23 cellular contexts compared by ENCODE assay signal in the genomic region with DNA sequence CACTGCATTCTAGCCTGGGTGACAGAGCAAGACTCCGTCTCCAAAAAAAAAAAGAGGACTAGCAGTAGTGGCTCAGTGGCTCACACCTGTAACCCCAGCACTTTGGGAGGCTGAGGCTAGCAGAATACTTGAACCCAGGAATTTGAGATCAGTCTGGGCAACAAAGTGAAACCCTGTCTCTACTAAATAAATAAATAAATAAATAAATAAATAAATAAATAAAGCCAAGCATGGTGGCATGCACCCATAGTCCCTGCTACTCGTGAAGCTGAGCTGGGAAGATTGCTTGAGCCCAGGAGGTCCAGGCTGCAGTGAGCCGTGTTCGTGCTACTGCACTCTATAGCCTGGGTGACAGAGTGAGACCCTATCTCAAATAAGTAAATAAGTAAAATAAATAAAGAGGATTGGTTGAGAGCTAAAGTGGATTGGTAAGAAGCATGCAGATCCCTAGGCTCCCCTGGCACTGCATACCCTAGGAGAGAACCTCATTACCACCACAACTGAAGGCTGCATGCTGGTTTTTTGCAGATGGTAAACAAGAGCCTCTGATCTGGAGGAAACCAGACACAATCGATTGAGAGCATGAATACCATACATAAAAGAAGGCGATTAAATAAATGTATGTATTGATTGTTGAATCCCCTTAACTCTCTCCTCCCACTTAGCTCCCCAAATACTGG.
"Had no signal": no experiment of that assay in that cellular context is flagged by ENCODE, and none has a peak within 500 bp of the region (broad histone marks: within the 10 kb centered on the region; RNA-seq: fewer than 3 reads in every experiment).

No MANE protein-coding gene starts in this region.

- H3K27ac ChIP-seq: foreskin keratinocyte, left ventricle myocardium inferior, lower lobe of right lung, parathyroid adenoma, psoas muscle, right lobe of liver, testis, tibial nerve, upper lobe of right lung, vagina had no signal

- H3K4me1 ChIP-seq: foreskin keratinocyte, lower lobe of right lung, parathyroid adenoma, right lobe of liver, upper lobe of right lung had no signal

- H2AFZ ChIP-seq: parathyroid adenoma had no signal

- H3K9me3 ChIP-seq: left ventricle myocardium inferior, lower lobe of right lung, psoas muscle, right lobe of liver, testis, tibial nerve, upper lobe of right lung, vagina had no signal

- H3K27me3 ChIP-seq: foreskin keratinocyte, right lobe of liver, testis, tibial nerve, upper lobe of right lung, vagina had no signal

- H3K4me3 Mint-ChIP-seq: endodermal cell; immature natural killer cell; memory B cell; mesothelial cell of epicardium; natural killer cell; stimulated activated effector memory CD8-positive, alpha-beta T cell treated with anti-CD3 and anti-CD28 coated beads, Interleukin-12 subunit alpha, Interleukin-12 subunit beta, amount 100 ng/mL, for 72 hours; stimulated activated naive CD8-positive, alpha-beta T cell treated with anti-CD3 and anti-CD28 coated beads, Interleukin-15, Interleukin-2, amounts not matched to agents 100 ng/mL and 50 ng/mL, for 24 hours had no signal

- H3K4me1 Mint-ChIP-seq: memory B cell had no signal

- H3K27ac Mint-ChIP-seq: endodermal cell; immature natural killer cell; memory B cell; mesothelial cell of epicardium; natural killer cell; stimulated activated effector memory CD8-positive, alpha-beta T cell treated with anti-CD3 and anti-CD28 coated beads, Interleukin-12 subunit alpha, Interleukin-12 subunit beta, amount 100 ng/mL, for 72 hours; stimulated activated naive CD8-positive, alpha-beta T cell treated with anti-CD3 and anti-CD28 coated beads, Interleukin-15, Interleukin-2, amounts not matched to agents 100 ng/mL and 50 ng/mL, for 24 hours had no signal

- H3K9me3 Mint-ChIP-seq: endodermal cell; memory B cell; mesothelial cell of epicardium; natural killer cell; stimulated activated effector memory CD8-positive, alpha-beta T cell treated with anti-CD3 and anti-CD28 coated beads, Interleukin-12 subunit alpha, Interleukin-12 subunit beta, amount 100 ng/mL, for 72 hours; stimulated activated naive CD8-positive, alpha-beta T cell treated with anti-CD3 and anti-CD28 coated beads, Interleukin-15, Interleukin-2, amounts not matched to agents 100 ng/mL and 50 ng/mL, for 24 hours had no signal

- H3K36me3 ChIP-seq: left ventricle myocardium inferior, lower lobe of right lung, right lobe of liver, tibial nerve, upper lobe of right lung, vagina had no signal

- ATAC-seq: foreskin keratinocyte; lower lobe of right lung; natural killer cell; right lobe of liver; stimulated activated effector memory CD8-positive, alpha-beta T cell treated with anti-CD3 and anti-CD28 coated beads, Interleukin-12 subunit alpha, Interleukin-12 subunit beta, amount 100 ng/mL, for 72 hours; upper lobe of right lung had no signal

- DNase-seq: dermis blood vessel endothelial cell; effector CD4-positive, alpha-beta T cell; endodermal cell; erythroblast; foreskin keratinocyte; immature natural killer cell; left ventricle myocardium inferior; lower lobe of right lung; natural killer cell; psoas muscle; retina; right lobe of liver; stimulated activated CD4-positive, alpha-beta T cell treated with anti-CD3 and anti-CD28 coated beads, Interleukin-4, amount 100 ng/mL, for 1 hour; stimulated activated CD8-positive, alpha-beta memory T cell treated with anti-CD3 and anti-CD28 coated beads, Interleukin-4, amount 100 ng/mL, for 48 hours; testis; upper lobe of right lung had no signal

- H3K9ac ChIP-seq: parathyroid adenoma had no signal

- H3K4me3 ChIP-seq: left ventricle myocardium inferior, lower lobe of right lung, psoas muscle, right lobe of liver, testis, tibial nerve, upper lobe of right lung, vagina had no signal

- H3K36me3 Mint-ChIP-seq: immature natural killer cell; memory B cell; mesothelial cell of epicardium; natural killer cell; stimulated activated effector memory CD8-positive, alpha-beta T cell treated with anti-CD3 and anti-CD28 coated beads, Interleukin-12 subunit alpha, Interleukin-12 subunit beta, amount 100 ng/mL, for 72 hours had no signal

- H3K79me2 ChIP-seq: parathyroid adenoma had no signal
